Comparison of ENCODE assay signal across 14 cellular contexts in the genomic region with DNA sequence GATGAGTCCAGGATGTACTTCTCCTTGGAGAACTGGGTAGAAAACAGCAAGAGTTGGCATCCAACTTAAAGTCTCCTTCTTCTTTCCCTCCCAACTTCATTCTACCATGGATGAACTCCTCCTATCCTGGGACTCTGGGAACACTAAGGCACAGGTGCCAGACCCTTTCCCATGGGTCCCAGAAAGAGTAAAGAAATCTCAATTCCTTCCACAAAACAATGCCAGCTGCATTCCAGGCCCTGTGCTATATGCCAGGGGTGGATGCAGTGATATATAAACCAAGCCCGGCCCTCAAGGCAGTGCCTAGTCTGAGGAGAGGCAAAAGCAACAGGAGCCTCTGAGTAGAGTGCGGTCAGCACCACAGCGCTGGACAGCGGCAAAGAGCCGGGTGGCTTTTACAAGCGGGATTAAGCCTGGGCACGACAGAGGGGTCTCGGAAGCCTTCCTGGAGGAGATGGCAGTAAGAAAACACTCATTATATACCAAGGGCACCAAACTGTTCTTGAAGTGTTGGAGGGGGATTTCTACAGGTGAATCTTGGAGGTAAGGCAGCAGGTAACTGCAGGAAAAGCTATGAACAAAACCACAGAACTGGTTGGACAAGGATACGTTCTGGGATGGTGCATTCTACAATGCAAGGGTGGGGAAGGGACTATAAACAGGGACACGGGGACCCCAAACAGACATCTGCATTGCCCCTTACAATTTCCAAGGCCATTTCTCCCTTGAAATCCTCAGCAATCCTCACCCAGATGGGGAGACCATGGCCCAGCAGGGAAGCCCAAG. TPM values are rescaled to one million over a fixed set of nuclear protein-coding genes. Genes with fewer than 3 reads are reported as not detected.
DNase-seq lines count a peak whose midpoint lies in the region; ATAC-seq and TF ChIP-seq lines count a peak whose summit lies in the region.
"Had no signal": no experiment of that assay in that cellular context is flagged by ENCODE, and none has a peak within 500 bp of the region (broad histone marks: within the 10 kb centered on the region; RNA-seq: fewer than 3 reads in every experiment).

No MANE protein-coding gene starts in this region.

- TF ChIP-seq CTCF in RWPE1 (conservative IDR thresholded peaks at IDR 0.05; ENCODE audit: low read depth) (no peak), neural crest cell (conservative IDR thresholded peaks at IDR 0.05) (no peak)
- TF ChIP-seq CTCF in CD4-positive, alpha-beta T cell (IDR thresholded peaks at IDR 0.05), result no peak

- no peak for ATAC-seq in CD4-positive, alpha-beta T cell (ENCODE audit: poor library complexity)

- H3K9me3 Mint-ChIP-seq in neural crest cell, result no peaks in the 10 kb centered on the region
- no peaks in the 10 kb centered on the region for H3K9me3 Mint-ChIP-seq in CD4-positive, alpha-beta T cell
- H3K9me3 Mint-ChIP-seq: activated CD4-positive, alpha-beta T cell treated with anti-CD3 and anti-CD28 coated beads, Interleukin-2, amount 10 ng/mL, durations not matched to agents 24 days and 14 days; activated naive CD8-positive, alpha-beta T cell treated with anti-CD3 and anti-CD28 coated beads, Interleukin-2, amount 10 ng/mL, durations not matched to agents 7 days and 5 days had no signal

- H3K9ac ChIP-seq in GM23248, result no peak overlapping the region

- WGBS in GM23248 (ENCODE audit: low coverage in 1 of 2, low lambda C conversion rate in 2 of 2, missing lambda C conversion rate in 2 of 2), 2 experiments, result 10 to 13% methylated on average over 10 of the region's 10 CpGs

- H3K27ac ChIP-seq in GM23248 (no peak overlapping the region), RWPE1 (no peak overlapping the region)
- no peak overlapping the region for H3K27ac ChIP-seq in CD4-positive, alpha-beta T cell (ENCODE audit: low read depth, low read length)

- no peak overlapping the region for H3K27ac Mint-ChIP-seq in neural crest cell (ENCODE audit: unreplicated experiment)
- no peak overlapping the region for H3K27ac Mint-ChIP-seq in CD4-positive, alpha-beta T cell
- H3K27ac Mint-ChIP-seq: activated CD4-positive, alpha-beta T cell treated with anti-CD3 and anti-CD28 coated beads, Interleukin-2, amount 10 ng/mL, durations not matched to agents 24 days and 14 days; activated naive CD8-positive, alpha-beta T cell treated with anti-CD3 and anti-CD28 coated beads, Interleukin-2, amount 10 ng/mL, durations not matched to agents 7 days and 5 days had no signal

- in situ Hi-C loops in GM23248 (cut with MboI), result no loop called here

- no peaks in the 10 kb centered on the region for H4K20me1 ChIP-seq in GM23248 (ENCODE audit: insufficient read depth)

- H3F3A ChIP-seq in GM23248 (ENCODE audit: insufficient read depth), result no peaks in the 10 kb centered on the region

- H3K4me2 ChIP-seq in GM23248 (ENCODE audit: unreplicated experiment), result no peak overlapping the region

- peaks cover 51% of the 10 kb centered on the region for H3K27me3 Mint-ChIP-seq in neural crest cell (ENCODE audit: low read depth)
- no peaks in the 10 kb centered on the region for H3K27me3 Mint-ChIP-seq in CD4-positive, alpha-beta T cell
- H3K27me3 Mint-ChIP-seq: activated CD4-positive, alpha-beta T cell treated with anti-CD3 and anti-CD28 coated beads, Interleukin-2, amount 10 ng/mL, durations not matched to agents 24 days and 14 days; activated naive CD8-positive, alpha-beta T cell treated with anti-CD3 and anti-CD28 coated beads, Interleukin-2, amount 10 ng/mL, durations not matched to agents 7 days and 5 days had no signal

- no peak overlapping the region for H3K4me3 ChIP-seq in GM23248

- H3K9me3 ChIP-seq in GM23248 (ENCODE audit: low read depth), result no peaks in the 10 kb centered on the region
- H3K9me3 ChIP-seq in CD4-positive, alpha-beta T cell (ENCODE audit: control insufficient read depth, low read length), result no peaks in the 10 kb centered on the region

- DNase-seq in GM23248 (peak; percentile 54), RWPE1 (ENCODE audit: low spot score) (peak; percentile 65), fibroblast of peridontal ligament (ENCODE audit: extremely low read depth) (peak; percentile 21), neural crest cell (ENCODE audit: low read depth, low spot score) (peak; percentile 55), MV-4-11 (lab: John Stamatoyannopoulos, UW) (no peak)
- no peak for DNase-seq in activated effector memory CD4-positive, alpha-beta T cell treated with anti-CD3 and anti-CD28 coated beads, Interleukin-2, amount 50 U/mL, for 16 hours
- DNase-seq in CD4-positive, alpha-beta T cell, result no peak
- DNase-seq: activated CD4-positive, alpha-beta T cell treated with anti-CD3 and anti-CD28 coated beads, Interleukin-2, amount 10 ng/mL, durations not matched to agents 24 days and 14 days; activated naive CD8-positive, alpha-beta T cell treated with anti-CD3 and anti-CD28 coated beads, Interleukin-2, amount 10 ng/mL, durations not matched to agents 7 days and 5 days; DMS53; NCI-H2081; SHP77 had no signal

- no peaks in the 10 kb centered on the region for H3K9me2 ChIP-seq in GM23248 (ENCODE audit: insufficient read depth)

- H3K4me1 Mint-ChIP-seq in neural crest cell, result no peaks in the 10 kb centered on the region
- H3K4me1 Mint-ChIP-seq in CD4-positive, alpha-beta T cell (ENCODE audit: low read depth), result peaks cover 13% of the 10 kb centered on the region

- no peaks in the 10 kb centered on the region for H3K4me1 ChIP-seq in GM23248 (ENCODE audit: insufficient read depth)

- no peaks in the 10 kb centered on the region for H3K36me3 ChIP-seq in GM23248 (ENCODE audit: low read depth)

- CTCF ChIA-PET in RWPE1 (lab: Yijun Ruan, JAX), result no interaction called here
- CTCF ChIA-PET in CD4-positive, alpha-beta T cell (lab: Charles Lee), result no interaction called here

- peak overlapping the region; percentile 60 for H3K4me3 Mint-ChIP-seq in neural crest cell
- H3K4me3 Mint-ChIP-seq in CD4-positive, alpha-beta T cell, result no peak overlapping the region
- H3K4me3 Mint-ChIP-seq: activated CD4-positive, alpha-beta T cell treated with anti-CD3 and anti-CD28 coated beads, Interleukin-2, amount 10 ng/mL, durations not matched to agents 24 days and 14 days; activated naive CD8-positive, alpha-beta T cell treated with anti-CD3 and anti-CD28 coated beads, Interleukin-2, amount 10 ng/mL, durations not matched to agents 7 days and 5 days had no signal

- no peaks in the 10 kb centered on the region for H3K79me2 ChIP-seq in GM23248 (ENCODE audit: insufficient read depth)

- peaks cover 29% of the 10 kb centered on the region for H3K27me3 ChIP-seq in GM23248 (replicated peaks; ENCODE audit: insufficient read depth)
- H3K27me3 ChIP-seq in CD4-positive, alpha-beta T cell (ENCODE audit: control insufficient read depth, insufficient read depth, low read length), result no peaks in the 10 kb centered on the region

- H2AFZ ChIP-seq in GM23248, result no peak overlapping the region

- no peaks in the 10 kb centered on the region for H3K36me3 Mint-ChIP-seq in neural crest cell (ENCODE audit: low read depth)
- H3K36me3 Mint-ChIP-seq in CD4-positive, alpha-beta T cell (ENCODE audit: low read depth), result peaks cover 61% of the 10 kb centered on the region

- POLR2A ChIA-PET in RWPE1 (lab: Yijun Ruan, JAX; ENCODE audit: low non-redundant PET), result interaction anchor here (0.5 kb wide), 2 partner anchors 11 to 28 kb away, joined by 3 to 5 read pairs; no protein-coding TSS in a partner anchor
- POLR2A ChIA-PET in CD4-positive, alpha-beta T cell (lab: Charles Lee), result no interaction called here

- intact Hi-C loops in CD4-positive, alpha-beta T cell (cut with DNase I, micrococcal nuclease), result no loop called here

RNA-seq across cellular contexts. Expression of a gene that starts 16.4 kb away (rescaled TPM):
- 2.9 and 9.0 TPM in 2 replicates for total RNA-seq in GM23248 (2014; rRNA removed; shearing (Covaris generic))
- polyA plus RNA-seq in GM23248 (2016; fragmentation: Nextera tagmentation; extraction: Ambion mirVana), result 9.2 and 10.3 TPM in 2 replicates
- total RNA-seq in neural crest cell, result 25.7 and 27.4 TPM in 2 replicates
- total RNA-seq in CD4-positive, alpha-beta T cell, result 1 to 10 TPM; 7.6 to 8.2 TPM

RNA-seq across cellular contexts. Expression of a gene that starts 27.0 kb away (rescaled TPM):
- not detected in 2 replicates for total RNA-seq in GM23248 (2014; rRNA removed; shearing (Covaris generic))
- polyA plus RNA-seq in GM23248 (2016; fragmentation: Nextera tagmentation; extraction: Ambion mirVana), result not detected in 2 replicates
- 6.0 and 7.2 TPM in 2 replicates for total RNA-seq in neural crest cell
- total RNA-seq in CD4-positive, alpha-beta T cell, result 10 to 100 TPM; 10.9 to 11.8 TPM

RNA-seq across cellular contexts. Expression of a gene that starts 34.4 kb away (rescaled TPM):
- 43.7 and 59.8 TPM in 2 replicates for total RNA-seq in GM23248 (2014; rRNA removed; shearing (Covaris generic))
- 58.9 and 59.7 TPM in 2 replicates for polyA plus RNA-seq in GM23248 (2016; fragmentation: Nextera tagmentation; extraction: Ambion mirVana)
- total RNA-seq in neural crest cell, result 77.0 and 84.8 TPM in 2 replicates
- 100 to 1,000 TPM; 117 to 121 TPM for total RNA-seq in CD4-positive, alpha-beta T cell

RNA-seq across cellular contexts. Expression of a gene that starts 35.6 kb away (rescaled TPM):
- not detected in 2 replicates for total RNA-seq in GM23248 (2014; rRNA removed; shearing (Covaris generic))
- 0.05 and 0.06 TPM in 2 replicates for polyA plus RNA-seq in GM23248 (2016; fragmentation: Nextera tagmentation; extraction: Ambion mirVana)
- total RNA-seq in neural crest cell, result not detected in 2 replicates
- 1 to 10 TPM; 1.6 to 2.1 TPM for total RNA-seq in CD4-positive, alpha-beta T cell
- total RNA-seq: activated CD4-positive, alpha-beta T cell treated with anti-CD3 and anti-CD28 coated beads, Interleukin-2, amount 10 ng/mL, durations not matched to agents 24 days and 14 days; osteocyte; temporal lobe had no signal

RNA-seq across cellular contexts. Expression of a gene that starts 36.0 kb away (rescaled TPM):
- total RNA-seq in GM23248 (2014; rRNA removed; shearing (Covaris generic)), result 23.1 and 33.1 TPM in 2 replicates
- polyA plus RNA-seq in GM23248 (2016; fragmentation: Nextera tagmentation; extraction: Ambion mirVana), result 34.3 and 40.3 TPM in 2 replicates
- 7.2 and 9.8 TPM in 2 replicates for total RNA-seq in neural crest cell
- 1 to 10 TPM; 4.5 to 5.9 TPM for total RNA-seq in CD4-positive, alpha-beta T cell

Comparison
In these comparisons a context has a peak if more than half of its experiments do, and no peak if none do; other contexts are left out.
1. DNase-seq: peak in GM23248 (single experiment), RWPE1 (single experiment), fibroblast of peridontal ligament (single experiment) and neural crest cell (single experiment); none in MV-4-11 (single experiment), activated effector memory CD4-positive, alpha-beta T cell treated with anti-CD3 and anti-CD28 coated beads, Interleukin-2, amount 50 U/mL, for 16 hours (single experiment) and CD4-positive, alpha-beta T cell (0 of 10).